2 cellular contexts compared by ENCODE assay signal in the genomic region with DNA sequence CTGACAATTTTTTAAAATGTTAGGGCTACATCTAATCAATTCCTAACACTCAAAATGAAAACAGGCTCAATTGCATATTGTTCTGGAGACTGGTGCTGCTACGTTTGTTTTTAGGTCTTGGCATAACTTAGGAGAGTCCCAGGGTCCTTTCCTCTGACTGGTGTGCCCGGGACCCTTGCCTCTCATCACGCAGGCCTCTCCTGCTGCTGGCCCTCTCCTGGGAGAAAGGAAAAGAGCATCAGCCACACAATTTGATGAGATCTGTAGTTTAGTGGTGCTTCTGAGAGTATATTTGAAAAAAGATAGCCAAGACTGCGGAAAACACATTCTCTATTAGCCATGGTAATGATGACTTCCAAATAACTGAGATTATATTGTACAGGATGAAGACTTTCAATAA.
TF ChIP-seq lines count a peak whose summit lies in the region.

No MANE protein-coding gene starts in this region.

TF ChIP-seq in HepG2, 621 proteins besides CTCF, POLR2A, EP300 and RAD21:
- TF ChIP-seq ZMYM2 (CRISPR knock-in tag; IDR thresholded peaks at IDR 0.05) (no peak), YY1 (IDR thresholded peaks at IDR 0.05; ENCODE audit: insufficient read depth, insufficient replicate concordance, low read depth, low read length) (no peak), ZNF75D (CRISPR knock-in tag; IDR thresholded peaks at IDR 0.05; ENCODE audit: borderline replicate concordance) (no peak), MXD4 (CRISPR knock-in tag; IDR thresholded peaks at IDR 0.05) (no peak), ZEB1 (IDR thresholded peaks at IDR 0.05; ENCODE audit: insufficient replicate concordance, low read depth) (no peak), SKIL (CRISPR knock-in tag; IDR thresholded peaks at IDR 0.05; ENCODE audit: borderline replicate concordance) (no peak), ZNF570 (CRISPR knock-in tag; IDR thresholded peaks at IDR 0.05; ENCODE audit: borderline replicate concordance) (no peak), ZBTB1 (CRISPR knock-in tag; IDR thresholded peaks at IDR 0.05; ENCODE audit: borderline replicate concordance) (no peak), SKI (IDR thresholded peaks at IDR 0.05; ENCODE audit: partially characterized antibody) (no peak), ESRRA (CRISPR knock-in tag; IDR thresholded peaks at IDR 0.05; ENCODE audit: low read depth) (no peak), ZNF382 (CRISPR knock-in tag; IDR thresholded peaks at IDR 0.05; ENCODE audit: borderline replicate concordance) (no peak), GATAD1 (CRISPR knock-in tag; IDR thresholded peaks at IDR 0.05) (no peak), ZC3H4 (CRISPR knock-in tag; IDR thresholded peaks at IDR 0.05; ENCODE audit: borderline replicate concordance) (no peak), ONECUT2 (CRISPR knock-in tag; IDR thresholded peaks at IDR 0.05) (no peak)
- TF ChIP-seq, protein P1, sequence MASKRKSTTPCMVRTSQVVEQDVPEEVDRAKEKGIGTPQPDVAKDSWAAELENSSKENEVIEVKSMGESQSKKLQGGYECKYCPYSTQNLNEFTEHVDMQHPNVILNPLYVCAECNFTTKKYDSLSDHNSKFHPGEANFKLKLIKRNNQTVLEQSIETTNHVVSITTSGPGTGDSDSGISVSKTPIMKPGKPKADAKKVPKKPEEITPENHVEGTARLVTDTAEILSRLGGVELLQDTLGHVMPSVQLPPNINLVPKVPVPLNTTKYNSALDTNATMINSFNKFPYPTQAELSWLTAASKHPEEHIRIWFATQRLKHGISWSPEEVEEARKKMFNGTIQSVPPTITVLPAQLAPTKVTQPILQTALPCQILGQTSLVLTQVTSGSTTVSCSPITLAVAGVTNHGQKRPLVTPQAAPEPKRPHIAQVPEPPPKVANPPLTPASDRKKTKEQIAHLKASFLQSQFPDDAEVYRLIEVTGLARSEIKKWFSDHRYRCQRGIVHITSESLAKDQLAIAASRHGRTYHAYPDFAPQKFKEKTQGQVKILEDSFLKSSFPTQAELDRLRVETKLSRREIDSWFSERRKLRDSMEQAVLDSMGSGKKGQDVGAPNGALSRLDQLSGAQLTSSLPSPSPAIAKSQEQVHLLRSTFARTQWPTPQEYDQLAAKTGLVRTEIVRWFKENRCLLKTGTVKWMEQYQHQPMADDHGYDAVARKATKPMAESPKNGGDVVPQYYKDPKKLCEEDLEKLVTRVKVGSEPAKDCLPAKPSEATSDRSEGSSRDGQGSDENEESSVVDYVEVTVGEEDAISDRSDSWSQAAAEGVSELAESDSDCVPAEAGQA (IDR thresholded peaks at IDR 0.05; ENCODE audit: low read depth), result no peak
- TF ChIP-seq, protein P1 (CRISPR knock-in tag; IDR thresholded peaks at IDR 0.05; ENCODE audit: borderline replicate concordance), result no peak

TF ChIP-seq in H1, 55 proteins besides CTCF, POLR2A, EP300 and RAD21:
- TF ChIP-seq SAP30 (IDR thresholded peaks at IDR 0.05; ENCODE audit: insufficient read depth, insufficient replicate concordance, low read length) (no peak), HDAC2 (IDR thresholded peaks at IDR 0.05; ENCODE audit: borderline replicate concordance in 1 of 2, low read depth in 2 of 2, low read length in 2 of 2) (no peak), KDM1A (IDR thresholded peaks at IDR 0.05; ENCODE audit: borderline replicate concordance, low read length) (no peak), PHF8 (conservative IDR thresholded peaks at IDR 0.05; ENCODE audit: low read depth, low read length) (no peak), NRF1 (IDR thresholded peaks at IDR 0.05; ENCODE audit: low read depth, low read length) (no peak), SUZ12 (IDR thresholded peaks at IDR 0.05; ENCODE audit: low read length) (no peak)
